In the genomic region with DNA sequence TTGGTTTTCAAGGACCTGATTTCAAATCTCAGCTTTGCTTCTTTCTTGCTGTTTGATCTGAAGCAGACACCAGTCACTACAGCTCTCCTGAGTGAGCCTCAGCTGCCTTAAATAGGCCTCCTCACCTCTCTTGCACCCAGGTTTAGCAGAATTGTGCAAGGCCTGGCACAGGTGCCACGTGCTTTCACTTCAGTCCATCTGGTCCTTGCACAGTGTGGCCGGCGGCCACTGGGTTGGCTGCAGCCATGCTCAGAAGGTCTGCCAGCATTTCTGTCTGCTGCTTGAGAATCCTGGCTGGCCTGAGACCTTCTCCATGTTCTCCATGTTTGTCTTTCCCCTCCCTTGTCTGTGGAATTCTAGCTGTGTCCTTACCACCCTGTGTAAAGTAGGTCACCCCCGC, we compare ENCODE assay signal across 25 cellular contexts. TPM values are rescaled to one million over a fixed set of nuclear protein-coding genes. Genes with fewer than 3 reads are reported as not detected.
DNase-seq lines count a peak whose midpoint lies in the region; ATAC-seq and TF ChIP-seq lines count a peak whose summit lies in the region.
"Had no signal": no experiment of that assay in that cellular context is flagged by ENCODE, and none has a peak within 500 bp of the region (broad histone marks: within the 10 kb centered on the region; RNA-seq: fewer than 3 reads in every experiment).

No MANE protein-coding gene starts in this region.

- no peak overlapping the region for H3K4me2 ChIP-seq in osteoblast (ENCODE audit: insufficient read depth, low read length)
- H3K4me2 ChIP-seq: PC-9 had no signal

- H3K27ac ChIP-seq in osteoblast (ENCODE audit: low read depth, low read length) (no peak overlapping the region), thoracic aorta (peak overlapping the region; percentile 50 to 71)
- H3K27ac ChIP-seq: PC-9, WERI-Rb-1 had no signal

- DNase-seq in cerebellum (ENCODE audit: low spot score): peak; percentile 81
- DNase-seq in left ventricle myocardium superior: peak; percentile 70
- DNase-seq in osteoblast (ENCODE audit: insufficient read length, low spot score, missing footprints): no peak
- DNase-seq in thoracic aorta (ENCODE audit: low spot score): no peak
- no peak for DNase-seq in NCI-H1694 (lab: John Stamatoyannopoulos, UW)
- no peak for DNase-seq in NCI-H82 (lab: John Stamatoyannopoulos, UW)
- no peak for DNase-seq in NCI-H2081 (lab: John Stamatoyannopoulos, UW)
- no peak for DNase-seq in activated T-cell treated with anti-CD3 and anti-CD28 coated beads for 4 hours
- DNase-seq: activated CD4-positive, alpha-beta memory T cell treated with anti-CD3 and anti-CD28 coated beads, Interleukin-2, amount 10 ng/mL, durations not matched to agents 7 days and 5 days; activated naive CD4-positive, alpha-beta T cell treated with Interleukin-2 at 50 U/mL for 16 hours; activated T-cell treated with anti-CD3 and anti-CD28 coated beads, Interleukin-2, amount 50 U/mL, for 1 hour; CD4-positive, alpha-beta T cell; foreskin melanocyte; HCEC 1CT; left colon; mucosa of descending colon; NCI-H1436; NCI-H2171 treated with DMSO at 0.1 percent for 48 hours; occipital lobe; PC-9; stimulated activated CD4-positive, alpha-beta T cell treated with anti-CD3 and anti-CD28 coated beads, Interleukin-2, amount 100 ng/mL, for 48 hours; T-helper 2 cell; WERI-Rb-1 had no signal

- peaks cover 7% of the 10 kb centered on the region for H3K27me3 ChIP-seq in osteoblast (ENCODE audit: insufficient read depth, low read length)
- no peaks in the 10 kb centered on the region for H3K27me3 ChIP-seq in thoracic aorta (replicated peaks; ENCODE audit: insufficient read depth)

- ATAC-seq in left ventricle myocardium superior (peak; percentile 95), thoracic aorta (ENCODE audit: insufficient number of reproducible peaks, low FRiP score, low read depth) (no peak)
- ATAC-seq: left colon, mucosa of descending colon had no signal

- no peaks in the 10 kb centered on the region for H4K20me1 ChIP-seq in osteoblast (ENCODE audit: insufficient read depth, low read length)

- no peaks in the 10 kb centered on the region for H3K9me3 ChIP-seq in osteoblast (ENCODE audit: low read depth, low read length)
- no peaks in the 10 kb centered on the region for H3K9me3 ChIP-seq in thoracic aorta
- H3K9me3 ChIP-seq: mucosa of descending colon had no signal

- intact Hi-C loops in left ventricle myocardium superior (cut with micrococcal nuclease): no loop called here

- no peaks in the 10 kb centered on the region for H3K36me3 ChIP-seq in osteoblast (ENCODE audit: insufficient read depth, low read length)
- H3K36me3 ChIP-seq in thoracic aorta: no peaks in the 10 kb centered on the region
- H3K36me3 ChIP-seq: WERI-Rb-1 had no signal

- H3K4me1 ChIP-seq in osteoblast (ENCODE audit: insufficient read depth, low read length): peaks cover 3% of the 10 kb centered on the region
- H3K4me1 ChIP-seq in thoracic aorta (ENCODE audit: control insufficient read depth in 1 of 2, low read depth in 2 of 2): peaks cover 19 to 49% of the 10 kb centered on the region in 2 donors

- no peaks in the 10 kb centered on the region for H3K79me2 ChIP-seq in osteoblast (ENCODE audit: insufficient read depth, low read length)

- peak overlapping the region; percentile 57 for H2AFZ ChIP-seq in osteoblast (ENCODE audit: low read length)
- H2AFZ ChIP-seq: PC-9 had no signal

- TF ChIP-seq CTCF in osteoblast (IDR thresholded peaks at IDR 0.05; ENCODE audit: extremely low read depth, low read depth, low read length): no peak
- no peak for TF ChIP-seq CTCF in thoracic aorta (IDR thresholded peaks at IDR 0.05)

- H3K4me3 ChIP-seq in osteoblast (ENCODE audit: insufficient read depth, low read length) (no peak overlapping the region), thoracic aorta (no peak overlapping the region)
- H3K4me3 ChIP-seq: mucosa of descending colon, PC-9 had no signal

RNA-seq across cellular contexts. Expression of a gene that starts 14.5 kb away (rescaled TPM):
- 7.3 TPM for total RNA-seq in cerebellum
- 16.1 TPM for total RNA-seq in left ventricle myocardium superior
- 29.0 and 46.9 TPM in 2 replicates for total RNA-seq in osteoblast
- total RNA-seq in thoracic aorta: 10 to 100 TPM; 61.5 to 71.5 TPM
- total RNA-seq: activated CD4-positive, alpha-beta memory T cell treated with anti-CD3 and anti-CD28 coated beads, Interleukin-2, amount 10 ng/mL, durations not matched to agents 7 days and 5 days; CD4-positive, alpha-beta T cell; MCF 10A; PC-9 had no signal

RNA-seq across cellular contexts. Expression of a gene that starts 52.5 kb away (rescaled TPM):
- total RNA-seq in cerebellum (2.6 TPM), left ventricle myocardium superior (0.12 TPM), osteoblast (0.88 and 1.4 TPM in 2 replicates), thoracic aorta (not detected)
- total RNA-seq: activated CD4-positive, alpha-beta memory T cell treated with anti-CD3 and anti-CD28 coated beads, Interleukin-2, amount 10 ng/mL, durations not matched to agents 7 days and 5 days; CD4-positive, alpha-beta T cell; endothelial cell of umbilical vein; PC-9 had no signal

Comparison
In these comparisons a context has a peak if more than half of its experiments do, and no peak if none do; other contexts are left out.
1. DNase-seq: peak in cerebellum (single experiment) and left ventricle myocardium superior (single experiment); none in osteoblast (single experiment), thoracic aorta (single experiment), NCI-H1694 (single experiment), NCI-H82 (single experiment), NCI-H2081 (0 of 2) and activated T-cell treated with anti-CD3 and anti-CD28 coated beads for 4 hours (single experiment).